ENCODE assay signal across 1 cellular context in the genomic region with DNA sequence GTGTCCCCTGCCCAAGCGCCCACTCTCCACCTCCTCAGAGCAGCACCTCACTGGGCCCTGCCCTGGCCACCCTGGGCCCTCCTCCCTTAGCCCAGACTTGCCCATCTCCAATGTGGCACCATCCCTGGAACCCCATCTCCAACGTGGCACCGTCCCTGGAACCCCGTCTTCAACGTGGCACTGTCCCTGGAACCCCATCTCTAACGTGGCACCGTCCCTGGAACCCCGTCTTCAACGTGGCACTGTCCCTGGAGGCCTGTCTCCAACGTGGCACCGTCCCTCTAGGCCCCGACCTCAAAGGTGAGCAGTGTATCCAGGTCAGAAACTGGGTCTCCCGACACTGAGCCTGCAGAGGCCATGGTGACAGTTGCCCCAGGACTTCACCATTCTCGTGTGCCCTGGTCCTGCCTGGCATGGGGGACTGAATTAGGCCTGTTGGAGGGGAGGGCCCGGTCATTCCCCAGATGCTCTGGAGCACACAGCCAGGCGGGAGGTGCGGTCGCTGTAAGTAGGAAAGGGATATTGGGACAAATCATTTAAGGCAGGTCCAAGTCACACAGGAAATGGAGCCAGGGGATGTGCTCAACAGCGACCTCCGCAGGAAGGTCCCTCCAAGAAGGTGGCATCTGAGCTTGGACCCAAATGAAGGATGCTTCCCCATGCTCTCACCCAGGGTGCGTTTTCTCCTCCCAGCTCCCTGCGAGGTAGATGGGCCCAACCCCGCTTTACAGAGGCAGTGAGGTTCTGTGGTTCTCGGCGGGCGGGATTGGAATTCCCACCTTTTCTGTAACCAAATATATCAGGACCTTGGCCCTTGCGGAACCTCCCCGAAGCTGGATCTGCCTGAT.
A peak's percentile ranks its signal among the peaks of the same experiment; 100 is the strongest.
TF ChIP-seq lines count a peak whose summit lies in the region.

No MANE protein-coding gene starts in this region.

TF ChIP-seq in H1, 55 proteins besides CTCF, POLR2A, EP300 and RAD21:
- no peak for TF ChIP-seq HDAC6 (IDR thresholded peaks at IDR 0.05; ENCODE audit: low read depth, low read length)
- TF ChIP-seq JUN (IDR thresholded peaks at IDR 0.05; ENCODE audit: low read depth, low read length): no peak
- TF ChIP-seq, protein P1, sequence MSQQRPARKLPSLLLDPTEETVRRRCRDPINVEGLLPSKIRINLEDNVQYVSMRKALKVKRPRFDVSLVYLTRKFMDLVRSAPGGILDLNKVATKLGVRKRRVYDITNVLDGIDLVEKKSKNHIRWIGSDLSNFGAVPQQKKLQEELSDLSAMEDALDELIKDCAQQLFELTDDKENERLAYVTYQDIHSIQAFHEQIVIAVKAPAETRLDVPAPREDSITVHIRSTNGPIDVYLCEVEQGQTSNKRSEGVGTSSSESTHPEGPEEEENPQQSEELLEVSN (IDR thresholded peaks at IDR 0.05): peak; percentile 67
- TF ChIP-seq GTF2F1 (IDR thresholded peaks at IDR 0.05; ENCODE audit: borderline replicate concordance, low read depth, low read length): no peak
- TF ChIP-seq HDAC2 (IDR thresholded peaks at IDR 0.05; ENCODE audit: borderline replicate concordance in 1 of 2, low read depth in 2 of 2, low read length in 2 of 2): no peak
- TF ChIP-seq, protein P2, sequence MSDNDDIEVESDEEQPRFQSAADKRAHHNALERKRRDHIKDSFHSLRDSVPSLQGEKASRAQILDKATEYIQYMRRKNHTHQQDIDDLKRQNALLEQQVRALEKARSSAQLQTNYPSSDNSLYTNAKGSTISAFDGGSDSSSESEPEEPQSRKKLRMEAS (IDR thresholded peaks at IDR 0.05): peak; percentile 37; the same call in 1 of the 2 replicates
- TF ChIP-seq GABPA (IDR thresholded peaks at IDR 0.05; ENCODE audit: borderline replicate concordance, insufficient read depth, low read length): peak; percentile 38; the same call in 1 of the 2 replicates
- TF ChIP-seq SRF (IDR thresholded peaks at IDR 0.05; ENCODE audit: low read depth, low read length): no peak
